8 cellular contexts compared by ENCODE assay signal in the genomic region with DNA sequence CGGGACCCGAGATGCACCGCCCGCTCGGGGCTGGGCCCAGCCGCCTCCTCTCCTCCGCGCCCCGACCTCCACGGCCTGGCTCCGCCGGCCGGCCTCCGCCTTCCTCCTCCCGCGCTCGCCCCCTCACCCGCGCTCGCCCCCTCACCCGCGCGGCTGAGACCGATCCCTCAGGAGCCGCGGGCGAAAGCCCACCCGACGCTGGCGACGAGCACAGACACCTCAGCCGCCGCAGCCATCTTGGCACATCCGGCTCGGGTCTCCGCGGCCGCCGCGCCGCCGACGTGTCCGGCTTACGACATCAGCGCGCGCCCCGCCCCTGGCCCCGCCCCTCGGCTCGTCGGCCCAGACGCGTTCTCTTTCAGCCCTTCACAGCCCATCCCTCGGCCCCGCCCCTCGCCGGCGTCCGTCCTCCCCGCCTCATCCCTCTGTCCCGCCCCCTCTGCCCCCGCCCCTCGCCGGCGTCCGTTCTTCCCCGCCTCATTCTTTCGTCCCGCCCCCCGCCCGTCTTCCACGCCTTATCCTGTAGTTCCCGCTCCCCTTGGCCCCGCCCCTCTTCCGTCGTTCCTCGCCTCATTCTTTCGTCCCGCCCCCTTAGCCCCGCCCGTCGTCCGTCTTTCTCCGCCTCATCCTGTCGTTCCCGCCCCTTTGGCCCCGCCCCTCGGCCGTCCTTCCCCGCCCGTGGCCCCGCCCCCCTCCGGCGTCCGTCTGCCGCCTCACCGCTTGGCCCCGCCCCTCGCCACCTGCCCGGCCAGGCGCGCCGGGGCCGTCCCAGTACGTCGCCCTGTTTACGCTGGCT. TPM values are rescaled to one million over a fixed set of nuclear protein-coding genes. Genes with fewer than 3 reads are reported as not detected.
DNase-seq lines count a peak whose midpoint lies in the region; ATAC-seq and TF ChIP-seq lines count a peak whose summit lies in the region.

A gene with protein sequence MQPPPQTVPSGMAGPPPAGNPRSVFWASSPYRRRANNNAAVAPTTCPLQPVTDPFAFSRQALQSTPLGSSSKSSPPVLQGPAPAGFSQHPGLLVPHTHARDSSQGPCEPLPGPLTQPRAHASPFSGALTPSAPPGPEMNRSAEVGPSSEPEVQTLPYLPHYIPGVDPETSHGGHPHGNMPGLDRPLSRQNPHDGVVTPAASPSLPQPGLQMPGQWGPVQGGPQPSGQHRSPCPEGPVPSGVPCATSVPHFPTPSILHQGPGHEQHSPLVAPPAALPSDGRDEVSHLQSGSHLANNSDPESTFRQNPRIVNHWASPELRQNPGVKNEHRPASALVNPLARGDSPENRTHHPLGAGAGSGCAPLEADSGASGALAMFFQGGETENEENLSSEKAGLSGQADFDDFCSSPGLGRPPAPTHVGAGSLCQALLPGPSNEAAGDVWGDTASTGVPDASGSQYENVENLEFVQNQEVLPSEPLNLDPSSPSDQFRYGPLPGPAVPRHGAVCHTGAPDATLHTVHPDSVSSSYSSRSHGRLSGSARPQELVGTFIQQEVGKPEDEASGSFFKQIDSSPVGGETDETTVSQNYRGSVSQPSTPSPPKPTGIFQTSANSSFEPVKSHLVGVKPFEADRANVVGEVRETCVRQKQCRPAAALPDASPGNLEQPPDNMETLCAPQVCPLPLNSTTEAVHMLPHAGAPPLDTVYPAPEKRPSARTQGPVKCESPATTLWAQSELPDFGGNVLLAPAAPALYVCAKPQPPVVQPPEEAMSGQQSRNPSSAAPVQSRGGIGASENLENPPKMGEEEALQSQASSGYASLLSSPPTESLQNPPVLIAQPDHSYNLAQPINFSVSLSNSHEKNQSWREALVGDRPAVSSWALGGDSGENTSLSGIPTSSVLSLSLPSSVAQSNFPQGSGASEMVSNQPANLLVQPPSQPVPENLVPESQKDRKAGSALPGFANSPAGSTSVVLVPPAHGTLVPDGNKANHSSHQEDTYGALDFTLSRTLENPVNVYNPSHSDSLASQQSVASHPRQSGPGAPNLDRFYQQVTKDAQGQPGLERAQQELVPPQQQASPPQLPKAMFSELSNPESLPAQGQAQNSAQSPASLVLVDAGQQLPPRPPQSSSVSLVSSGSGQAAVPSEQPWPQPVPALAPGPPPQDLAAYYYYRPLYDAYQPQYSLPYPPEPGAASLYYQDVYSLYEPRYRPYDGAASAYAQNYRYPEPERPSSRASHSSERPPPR (N-terminal part only) (minus strand): TSS at position 248 of the 796 bp plus-strand sequence. CDS start 5,425 bp downstream, outside the sequence.

- no peaks in the 10 kb centered on the region for H3K27me3 ChIP-seq in adrenal gland
- no peaks in the 10 kb centered on the region for H3K27me3 ChIP-seq in heart right ventricle

- H3K36me3 ChIP-seq in adrenal gland (replicated peaks in 1 of 2) (peaks cover 0 to 3% of the 10 kb centered on the region in 2 donors), heart right ventricle (peaks cover 0 to 24% (median 0%) of the 10 kb centered on the region in 9 donors)

- peak; percentile 79 to 94 for TF ChIP-seq POLR2A in adrenal gland (IDR thresholded peaks at IDR 0.05)

- H3K9me3 ChIP-seq in adrenal gland (replicated peaks in 1 of 3) = no peaks in the 10 kb centered on the region
- H3K9me3 ChIP-seq in heart right ventricle = no peaks in the 10 kb centered on the region

- H3K27me3 Mint-ChIP-seq in type B pancreatic cell = no peaks in the 10 kb centered on the region

- TF ChIP-seq CTCF in GM13977 (IDR thresholded peaks at IDR 0.05; ENCODE audit: extremely low read depth, insufficient read depth, missing control alignments) = no peak
- TF ChIP-seq CTCF in adrenal gland (IDR thresholded peaks at IDR 0.05) = no peak
- TF ChIP-seq CTCF in heart right ventricle (IDR thresholded peaks at IDR 0.05) = no peak
- TF ChIP-seq CTCF in type B pancreatic cell (conservative IDR thresholded peaks at IDR 0.05) = no peak

- H3K4me3 ChIP-seq in adrenal gland (peak within 1 kb of the TSS; percentile 40 to 98 (median 55)), heart right ventricle (peak within 1 kb of the TSS; percentile 77 to 96 (median 84))

- ATAC-seq in HG02884 (IDR thresholded peaks at IDR 0.05; ENCODE audit: unreplicated experiment) (peak; percentile 52), heart right ventricle (peak; percentile 83 to 91 (median 87))

- DNase-seq in GM13977 (ENCODE audit: low spot score) = peak; percentile 99
- DNase-seq in NCI-H146 treated with DMSO at 0.1 percent for 48 hours (lab: John Stamatoyannopoulos, UW; ENCODE audit: unreplicated experiment) = peak; percentile 92
- peak; percentile 98 to 100 (median 100) for DNase-seq in T-helper 1 cell
- DNase-seq in adrenal gland = peak; percentile 99 to 100 (median 100)
- DNase-seq in heart right ventricle = peak; percentile 99 to 100
- peak; percentile 98 to 100 (median 100) for DNase-seq in posterior cingulate gyrus
- peak; percentile 100 for DNase-seq in type B pancreatic cell (ENCODE audit: extremely low spot score, unreplicated experiment)

- peaks cover 19% of the 10 kb centered on the region for H3K4me1 Mint-ChIP-seq in type B pancreatic cell (ENCODE audit: unreplicated experiment)

- H3K4me1 ChIP-seq in adrenal gland (replicated peaks in 1 of 2) = peaks cover 26 to 36% of the 10 kb centered on the region in 2 donors
- peaks cover 8 to 50% (median 26%) of the 10 kb centered on the region in 9 donors for H3K4me1 ChIP-seq in heart right ventricle

- H3K36me3 Mint-ChIP-seq in type B pancreatic cell = no peaks in the 10 kb centered on the region

- 0 to 1% (median 1%) methylated on average over 3 to 109 of the region's 109 CpGs for WGBS in adrenal gland, 4 donors
- 1% methylated on average over 88 to 109 of the region's 109 CpGs for WGBS in heart right ventricle, 2 donors

- H3K27ac Mint-ChIP-seq in type B pancreatic cell = peak within 1 kb of the TSS; percentile 95

- H3K27ac ChIP-seq in adrenal gland (peak within 1 kb of the TSS; percentile 99 to 100 (median 100)), heart right ventricle (peak within 1 kb of the TSS; percentile 93 to 100 (median 99))

- peak within 1 kb of the TSS; percentile 96 for H3K4me3 Mint-ChIP-seq in type B pancreatic cell

- H3K9me3 Mint-ChIP-seq in type B pancreatic cell = no peaks in the 10 kb centered on the region

- in situ Hi-C loops in GM13977 (cut with MboI; ENCODE audit: low pct_unique_long_range_greater_than_20kb, low sequenced_read_pairs, unreplicated experiment) = no loop called here

- intact Hi-C loops in adrenal gland (cut with DNase I) = no loop called here
- intact Hi-C loops in heart right ventricle (cut with DNase I) = loop anchor here in 1 of 10 donors (10.0 kb wide), 1 partner anchor 62 kb away; a partner anchor contains a TSS
- intact Hi-C loops in posterior cingulate gyrus (cut with DNase I) = loop anchor here (5.0 kb wide), 1 partner anchor 71 kb away; a partner anchor contains a TSS

RNA-seq across cellular contexts. Expression of the gene that starts here (rescaled TPM):
- total RNA-seq in adrenal gland (100 to 1,000 TPM in 1 of 8 donors, 10 to 100 TPM in 7; 48.4 to 107 (median 56.5) TPM), heart right ventricle (10 to 100 TPM; 21.9 to 35.9 (median 28.6) TPM), type B pancreatic cell (ENCODE audit: low replicate concordance) (74.6 and 95.0 TPM in 2 replicates)
- polyA plus RNA-seq in adrenal gland (10 to 100 TPM; 52.0 to 81.6 (median 77.0) TPM), heart right ventricle (10 to 100 TPM; 24.4 to 35.6 TPM)

Comparison
In these comparisons a context has a peak if more than half of its experiments do, and no peak if none do; other contexts are left out.
1. Peak in every context shown above with its lines: DNase-seq, ATAC-seq, H3K4me3 ChIP-seq and H3K27ac ChIP-seq.